Comparison of ENCODE assay signal across 1 cellular context in the genomic region with DNA sequence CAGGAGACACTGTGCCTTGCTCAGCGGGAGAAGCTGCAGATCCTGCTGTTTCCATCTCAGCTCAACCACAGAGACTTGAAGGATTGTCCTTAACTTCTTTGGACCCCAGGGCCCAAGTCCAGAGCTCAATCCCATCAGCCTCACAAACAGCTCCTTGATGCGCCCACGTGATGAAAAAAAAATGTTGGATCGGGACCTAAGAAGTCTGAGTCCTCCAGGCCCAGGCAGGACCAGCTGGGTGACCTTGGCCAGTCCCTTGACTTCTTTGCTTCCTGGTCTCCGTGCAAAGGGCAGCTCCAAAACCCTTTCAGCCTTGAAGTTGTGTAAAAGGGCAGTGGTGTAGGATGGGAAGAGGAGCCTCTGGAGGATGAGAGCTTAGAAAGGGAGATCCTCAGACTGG.
TF ChIP-seq lines count a peak whose summit lies in the region.

No MANE protein-coding gene starts in this region.

TF ChIP-seq in A549, 52 proteins besides CTCF, POLR2A, EP300 and RAD21 (continued from another document):
- TF ChIP-seq, protein P1, sequence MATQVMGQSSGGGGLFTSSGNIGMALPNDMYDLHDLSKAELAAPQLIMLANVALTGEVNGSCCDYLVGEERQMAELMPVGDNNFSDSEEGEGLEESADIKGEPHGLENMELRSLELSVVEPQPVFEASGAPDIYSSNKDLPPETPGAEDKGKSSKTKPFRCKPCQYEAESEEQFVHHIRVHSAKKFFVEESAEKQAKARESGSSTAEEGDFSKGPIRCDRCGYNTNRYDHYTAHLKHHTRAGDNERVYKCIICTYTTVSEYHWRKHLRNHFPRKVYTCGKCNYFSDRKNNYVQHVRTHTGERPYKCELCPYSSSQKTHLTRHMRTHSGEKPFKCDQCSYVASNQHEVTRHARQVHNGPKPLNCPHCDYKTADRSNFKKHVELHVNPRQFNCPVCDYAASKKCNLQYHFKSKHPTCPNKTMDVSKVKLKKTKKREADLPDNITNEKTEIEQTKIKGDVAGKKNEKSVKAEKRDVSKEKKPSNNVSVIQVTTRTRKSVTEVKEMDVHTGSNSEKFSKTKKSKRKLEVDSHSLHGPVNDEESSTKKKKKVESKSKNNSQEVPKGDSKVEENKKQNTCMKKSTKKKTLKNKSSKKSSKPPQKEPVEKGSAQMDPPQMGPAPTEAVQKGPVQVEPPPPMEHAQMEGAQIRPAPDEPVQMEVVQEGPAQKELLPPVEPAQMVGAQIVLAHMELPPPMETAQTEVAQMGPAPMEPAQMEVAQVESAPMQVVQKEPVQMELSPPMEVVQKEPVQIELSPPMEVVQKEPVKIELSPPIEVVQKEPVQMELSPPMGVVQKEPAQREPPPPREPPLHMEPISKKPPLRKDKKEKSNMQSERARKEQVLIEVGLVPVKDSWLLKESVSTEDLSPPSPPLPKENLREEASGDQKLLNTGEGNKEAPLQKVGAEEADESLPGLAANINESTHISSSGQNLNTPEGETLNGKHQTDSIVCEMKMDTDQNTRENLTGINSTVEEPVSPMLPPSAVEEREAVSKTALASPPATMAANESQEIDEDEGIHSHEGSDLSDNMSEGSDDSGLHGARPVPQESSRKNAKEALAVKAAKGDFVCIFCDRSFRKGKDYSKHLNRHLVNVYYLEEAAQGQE (IDR thresholded peaks at IDR 0.05): no peak
- TF ChIP-seq KDM5A (IDR thresholded peaks at IDR 0.05) (no peak), KDM1A (IDR thresholded peaks at IDR 0.05; ENCODE audit: low read depth) (no peak), CBX8 (IDR thresholded peaks at IDR 0.05) (no peak), ESRRA (IDR thresholded peaks at IDR 0.05; ENCODE audit: borderline replicate concordance, low read length) (no peak), NPAS2 (CRISPR knock-in tag; IDR thresholded peaks at IDR 0.05; ENCODE audit: borderline replicate concordance) (no peak), HEYL (CRISPR knock-in tag; IDR thresholded peaks at IDR 0.05) (no peak), HOXB13 (CRISPR knock-in tag; IDR thresholded peaks at IDR 0.05; ENCODE audit: low read depth) (no peak), ZC3H11A (IDR thresholded peaks at IDR 0.05) (no peak), BHLHE40 (IDR thresholded peaks at IDR 0.05; ENCODE audit: low read depth, low read length) (no peak), HDAC2 (IDR thresholded peaks at IDR 0.05) (no peak), TFCP2L1 (CRISPR knock-in tag; IDR thresholded peaks at IDR 0.05) (no peak), CHD4 (IDR thresholded peaks at IDR 0.05; ENCODE audit: borderline replicate concordance) (no peak), POLR2AphosphoS2 (conservative IDR thresholded peaks at IDR 0.05; ENCODE audit: low read length) (no peak), PHF8 (IDR thresholded peaks at IDR 0.05; ENCODE audit: borderline replicate concordance, low read depth) (no peak)
- TF ChIP-seq, protein P2, sequence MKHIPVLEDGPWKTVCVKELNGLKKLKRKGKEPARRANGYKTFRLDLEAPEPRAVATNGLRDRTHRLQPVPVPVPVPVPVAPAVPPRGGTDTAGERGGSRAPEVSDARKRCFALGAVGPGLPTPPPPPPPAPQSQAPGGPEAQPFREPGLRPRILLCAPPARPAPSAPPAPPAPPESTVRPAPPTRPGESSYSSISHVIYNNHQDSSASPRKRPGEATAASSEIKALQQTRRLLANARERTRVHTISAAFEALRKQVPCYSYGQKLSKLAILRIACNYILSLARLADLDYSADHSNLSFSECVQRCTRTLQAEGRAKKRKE (CRISPR knock-in tag; IDR thresholded peaks at IDR 0.05; ENCODE audit: low read depth): no peak
- TF ChIP-seq, protein P3, sequence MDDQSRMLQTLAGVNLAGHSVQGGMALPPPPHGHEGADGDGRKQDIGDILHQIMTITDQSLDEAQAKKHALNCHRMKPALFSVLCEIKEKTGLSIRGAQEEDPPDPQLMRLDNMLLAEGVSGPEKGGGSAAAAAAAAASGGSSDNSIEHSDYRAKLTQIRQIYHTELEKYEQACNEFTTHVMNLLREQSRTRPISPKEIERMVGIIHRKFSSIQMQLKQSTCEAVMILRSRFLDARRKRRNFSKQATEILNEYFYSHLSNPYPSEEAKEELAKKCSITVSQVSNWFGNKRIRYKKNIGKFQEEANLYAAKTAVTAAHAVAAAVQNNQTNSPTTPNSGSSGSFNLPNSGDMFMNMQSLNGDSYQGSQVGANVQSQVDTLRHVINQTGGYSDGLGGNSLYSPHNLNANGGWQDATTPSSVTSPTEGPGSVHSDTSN (IDR thresholded peaks at IDR 0.05): no peak
